Comparison of ENCODE assay signal across 13 cellular contexts in the genomic region with DNA sequence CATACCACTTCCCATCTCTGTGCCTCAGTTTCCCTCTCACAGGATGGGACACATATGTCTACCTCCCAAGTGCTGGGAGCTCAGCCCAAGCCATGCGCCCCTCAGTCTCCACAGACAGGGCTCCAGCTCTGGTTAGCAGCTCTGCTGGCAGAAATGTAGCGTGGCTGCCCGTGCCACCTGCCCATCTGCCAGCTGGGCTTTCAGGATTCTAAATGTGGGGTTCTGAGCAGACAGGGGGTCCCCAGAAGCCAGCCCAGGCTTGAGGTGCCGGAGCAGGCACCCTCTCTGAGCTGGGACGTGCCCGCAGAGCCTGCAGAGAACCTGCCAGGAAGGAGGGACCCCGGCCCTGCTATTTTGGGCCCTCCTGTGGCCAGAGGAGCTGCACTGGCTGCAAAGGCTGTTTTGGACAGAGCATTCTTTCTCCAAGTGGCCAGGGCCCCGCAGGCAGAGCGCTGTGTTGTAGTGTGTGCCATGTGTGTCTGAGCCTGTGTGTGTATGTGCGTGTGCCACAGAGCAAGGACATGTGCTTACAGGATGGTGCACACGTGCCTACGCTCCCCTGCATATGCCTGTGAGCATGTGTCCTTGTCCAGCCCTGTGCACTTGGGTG. TPM values are rescaled to one million over a fixed set of nuclear protein-coding genes. Genes with fewer than 3 reads are reported as not detected.
A peak's percentile ranks its signal among the peaks of the same experiment; 100 is the strongest.
DNase-seq lines count a peak whose midpoint lies in the region; ATAC-seq, FAIRE-seq and TF ChIP-seq lines count a peak whose summit lies in the region.
"Had no signal": no experiment of that assay in that cellular context is flagged by ENCODE, and none has a peak within 500 bp of the region (broad histone marks: within the 10 kb centered on the region; RNA-seq: fewer than 3 reads in every experiment).

No MANE protein-coding gene starts in this region.

- in situ Hi-C loops in HepG2 (cut with HindIII; ENCODE audit: extremely low pct_ligation_motif_present, low pct_unique_long_range_greater_than_20kb) = no loop called here

- POLR2A ChIA-PET in HepG2 (lab: Yijun Ruan, JAX) = no interaction called here

- peak overlapping the region; percentile 31 for H3K27ac Mint-ChIP-seq in stimulated activated naive CD8-positive, alpha-beta T cell treated with anti-CD3 and anti-CD28 coated beads, Interleukin-15, Interleukin-2, amounts not matched to agents 100 ng/mL and 50 ng/mL, for 24 hours

- no peaks in the 10 kb centered on the region for H3K36me3 ChIP-seq in HepG2 (replicated peaks in 1 of 2; ENCODE audit: control insufficient read depth in 1 of 2, insufficient read depth in 2 of 2, low read length in 2 of 2)

- DNase-seq in activated T-cell treated with anti-CD3 and anti-CD28 coated beads, Interleukin-2, amount 50 U/mL, for 4 hours = peak; percentile 2
- no peak for DNase-seq in activated T-cell treated with anti-CD3 and anti-CD28 coated beads, Interleukin-2, amount 50 U/mL, for 1 hour
- peak; percentile 3 for DNase-seq in activated naive CD4-positive, alpha-beta T cell treated with anti-CD3 and anti-CD28 coated beads, Interleukin-2, amount 50 U/mL, for 16 hours
- DNase-seq in HepG2 (ENCODE audit: low spot score) (no peak), SW480 (ENCODE audit: low spot score) (no peak), germinal center (ENCODE audit: low spot score) (no peak), NCI-H2227 treated with DMSO at 0.1 percent for 48 hours (lab: John Stamatoyannopoulos, UW) (no peak)
- DNase-seq: DND-41, HCEC 1CT, NCI-H187 had no signal

- H3K36me3 Mint-ChIP-seq in activated T-cell treated with anti-CD3 and anti-CD28 coated beads, Interleukin-2, amount 50 U/mL, for 4 hours (ENCODE audit: insufficient read depth) = peaks cover 9% of the 10 kb centered on the region
- H3K36me3 Mint-ChIP-seq in stimulated activated naive CD8-positive, alpha-beta T cell treated with anti-CD3 and anti-CD28 coated beads, Interleukin-15, Interleukin-2, amounts not matched to agents 100 ng/mL and 50 ng/mL, for 24 hours (ENCODE audit: low read depth) = peaks cover 20% of the 10 kb centered on the region

- WGBS in HepG2 (ENCODE audit: low lambda C conversion rate) = 0% methylated on average over 3 of the region's 12 CpGs

- BruUV-seq in HepG2 (replicated peaks; lab: Mats Ljungman, UMichigan) = no TSS peak

- H3K27me3 Mint-ChIP-seq in activated T-cell treated with anti-CD3 and anti-CD28 coated beads, Interleukin-2, amount 50 U/mL, for 4 hours (ENCODE audit: low read depth) = no peaks in the 10 kb centered on the region
- H3K27me3 Mint-ChIP-seq in stimulated activated naive CD8-positive, alpha-beta T cell treated with anti-CD3 and anti-CD28 coated beads, Interleukin-15, Interleukin-2, amounts not matched to agents 100 ng/mL and 50 ng/mL, for 24 hours = no peaks in the 10 kb centered on the region

- TF ChIP-seq CTCF in HepG2 (CRISPR knock-in tag; IDR thresholded peaks at IDR 0.05) = no peak

- FAIRE-seq in HepG2 (lab: Jason Lieb, UNC) = no peak
- FAIRE-seq: K562 had no signal

- H2AFZ ChIP-seq in HepG2 (ENCODE audit: low read length) = no peak overlapping the region

- TF ChIP-seq EP300 in HepG2 (IDR thresholded peaks at IDR 0.05; ENCODE audit: low read depth in 2 of 2, low read length in 2 of 2) (no peak), HepG2 (CRISPR knock-in tag; IDR thresholded peaks at IDR 0.05; ENCODE audit: borderline replicate concordance) (no peak)

- peaks cover 7 to 35% of the 10 kb centered on the region in 2 experiments; a peak in 4 of 5 replicates for H3K27me3 ChIP-seq in HepG2 (ENCODE audit: control insufficient read depth in 1 of 2, insufficient read depth in 2 of 2, low read length in 2 of 2)

- H3K9me3 ChIP-seq in HepG2 (ENCODE audit: low read length) = no peaks in the 10 kb centered on the region

- no peak overlapping the region for H3K4me3 Mint-ChIP-seq in activated T-cell treated with anti-CD3 and anti-CD28 coated beads, Interleukin-2, amount 50 U/mL, for 4 hours
- H3K4me3 Mint-ChIP-seq in stimulated activated naive CD8-positive, alpha-beta T cell treated with anti-CD3 and anti-CD28 coated beads, Interleukin-15, Interleukin-2, amounts not matched to agents 100 ng/mL and 50 ng/mL, for 24 hours = no peak overlapping the region

- no peaks in the 10 kb centered on the region for H3K79me2 ChIP-seq in HepG2 (ENCODE audit: insufficient read depth, low read length)

- H3K4me1 ChIP-seq in HepG2 (ENCODE audit: insufficient read depth, low read length) = peaks cover 27% of the 10 kb centered on the region

- CTCF ChIA-PET in HepG2 (lab: Yijun Ruan, JAX; ENCODE audit: low intra/inter-chr PET ratio, low total read pairs) = no interaction called here

- H3K27ac ChIP-seq in HepG2 (ENCODE audit: extremely low read length, insufficient read depth, low read length) = no peak overlapping the region
- H3K27ac ChIP-seq: skin epidermis had no signal

- TF ChIP-seq POLR2A in HepG2 (IDR thresholded peaks at IDR 0.05; ENCODE audit: insufficient read depth in 1 of 2, low read depth in 2 of 2, low read length in 2 of 2) = no peak

- no peak for TF ChIP-seq RAD21 in HepG2 (CRISPR knock-in tag; IDR thresholded peaks at IDR 0.05)

- H3K4me2 ChIP-seq in HepG2 (ENCODE audit: low read depth, low read length) = no peak overlapping the region

- no peak for ATAC-seq in activated T-cell treated with anti-CD3 and anti-CD28 coated beads, Interleukin-2, amount 50 U/mL, for 4 hours
- ATAC-seq in HepG2 = no peak
- ATAC-seq: K562 had no signal

- no peaks in the 10 kb centered on the region for H3K9me3 Mint-ChIP-seq in activated T-cell treated with anti-CD3 and anti-CD28 coated beads, Interleukin-2, amount 50 U/mL, for 4 hours
- no peaks in the 10 kb centered on the region for H3K9me3 Mint-ChIP-seq in stimulated activated naive CD8-positive, alpha-beta T cell treated with anti-CD3 and anti-CD28 coated beads, Interleukin-15, Interleukin-2, amounts not matched to agents 100 ng/mL and 50 ng/mL, for 24 hours

- H3K4me3 ChIP-seq in HepG2 (replicated peaks in 1 of 3; ENCODE audit: insufficient read depth in 1 of 3, low read depth in 2 of 3, low read length in 3 of 3) = no peak overlapping the region
- H3K4me3 ChIP-seq: K562, skin epidermis had no signal

- H3K9ac ChIP-seq in HepG2 (ENCODE audit: insufficient read depth, low read depth, low read length) = no peak overlapping the region

- no peaks in the 10 kb centered on the region for H4K20me1 ChIP-seq in HepG2 (ENCODE audit: insufficient read depth, low read length)

- H3K4me1 Mint-ChIP-seq in activated T-cell treated with anti-CD3 and anti-CD28 coated beads, Interleukin-2, amount 50 U/mL, for 4 hours (ENCODE audit: low read depth) = peaks cover 27% of the 10 kb centered on the region
- H3K4me1 Mint-ChIP-seq in stimulated activated naive CD8-positive, alpha-beta T cell treated with anti-CD3 and anti-CD28 coated beads, Interleukin-15, Interleukin-2, amounts not matched to agents 100 ng/mL and 50 ng/mL, for 24 hours (ENCODE audit: low read depth) = peaks cover 32% of the 10 kb centered on the region

- intact Hi-C loops in HepG2 (cut with micrococcal nuclease; ENCODE audit: unreplicated experiment) = no loop called here

RNA-seq across cellular contexts. Expression of gene PSTPIP1, which starts 31.7 kb away (rescaled TPM):
- total RNA-seq in activated T-cell treated with anti-CD3 and anti-CD28 coated beads, Interleukin-2, amount 50 U/mL, for 4 hours = 100 to 1,000 TPM in 1 of 3 donors, 10 to 100 TPM in 2; 85.4 to 130 (median 92.1) TPM
- 8.7 and 9.2 TPM in 2 replicates for total RNA-seq in HepG2 (2016; rRNA removed; fragmentation: Illumina TruSeq; extraction: Trizol)
- 5.7 and 10.5 TPM in 2 replicates for total RNA-seq in HepG2 (2016; cell fraction: cytosol; rRNA removed; fragmentation: Illumina TruSeq; extraction: Trizol; ENCODE audit: low read depth)
- total RNA-seq in HepG2 (2016; cell fraction: insoluble cytoplasmic fraction; rRNA removed; fragmentation: Illumina TruSeq; extraction: Trizol) = 8.0 and 9.9 TPM in 2 replicates
- total RNA-seq in HepG2 (2016; cell fraction: membrane; rRNA removed; fragmentation: Illumina TruSeq; extraction: Trizol) = 9.1 and 10.1 TPM in 2 replicates
- total RNA-seq in HepG2 (2016; cell fraction: nucleus; rRNA removed; fragmentation: Illumina TruSeq; extraction: Trizol) = 2.9 and 4.0 TPM in 2 replicates
- 4.4 TPM in 2 replicates for polyA plus RNA-seq in HepG2 (2011; rRNA removed)
- 3.9 and 5.6 TPM in 2 replicates for polyA plus RNA-seq in HepG2 (2011; cell fraction: cytosol; rRNA removed)
- polyA plus RNA-seq in HepG2 (2011; cell fraction: nucleus; rRNA removed) = 4.4 and 6.8 TPM in 2 replicates
- polyA plus RNA-seq in HepG2 (2012) = 3.9 and 7.4 TPM in 2 replicates
- polyA plus RNA-seq in HepG2 (2016; cell fraction: cytosol; fragmentation: Illumina TruSeq; extraction: Trizol; ENCODE audit: low read depth) = 7.4 and 12.4 TPM in 2 replicates
- polyA plus RNA-seq in HepG2 (2016; cell fraction: insoluble cytoplasmic fraction; fragmentation: Illumina TruSeq; extraction: Trizol; ENCODE audit: low read depth) = 7.8 and 11.1 TPM in 2 replicates
- polyA plus RNA-seq in HepG2 (2016; cell fraction: membrane; fragmentation: Illumina TruSeq; extraction: Trizol; ENCODE audit: low read depth) = 9.1 and 13.5 TPM in 2 replicates
- 6.9 and 7.5 TPM in 2 replicates for polyA plus RNA-seq in HepG2 (2016; cell fraction: nucleus; fragmentation: Illumina TruSeq; extraction: Trizol; ENCODE audit: insufficient read depth, low read depth)
- polyA minus RNA-seq in HepG2 (2011; rRNA and poly(A)+ RNA removed; ENCODE audit: low replicate concordance) = 2.2 TPM in 1 of 2 replicates, not detected in the other
- 3.2 TPM in 1 of 2 replicates, not detected in the other for polyA minus RNA-seq in HepG2 (2011; cell fraction: cytosol; rRNA and poly(A)+ RNA removed)
- polyA minus RNA-seq in HepG2 (2011; cell fraction: nucleus; rRNA and poly(A)+ RNA removed) = 1.8 and 2.4 TPM in 2 replicates
- total RNA-seq: K562 had no signal
- polyA plus RNA-seq: K562 had no signal

RNA-seq across cellular contexts. Expression of gene TSPAN3, which starts 44.3 kb away (rescaled TPM):
- total RNA-seq in activated T-cell treated with anti-CD3 and anti-CD28 coated beads, Interleukin-2, amount 50 U/mL, for 4 hours = 10 to 100 TPM; 38.6 to 53.1 (median 42.8) TPM
- total RNA-seq in HepG2 (2016; rRNA removed; fragmentation: Illumina TruSeq; extraction: Trizol) = 102 and 170 TPM in 2 replicates
- 51.2 and 62.4 TPM in 2 replicates for total RNA-seq in HepG2 (2016; cell fraction: cytosol; rRNA removed; fragmentation: Illumina TruSeq; extraction: Trizol; ENCODE audit: low read depth)
- total RNA-seq in HepG2 (2016; cell fraction: insoluble cytoplasmic fraction; rRNA removed; fragmentation: Illumina TruSeq; extraction: Trizol) = 108 and 171 TPM in 2 replicates
- 109 and 138 TPM in 2 replicates for total RNA-seq in HepG2 (2016; cell fraction: membrane; rRNA removed; fragmentation: Illumina TruSeq; extraction: Trizol)
- 128 and 152 TPM in 2 replicates for total RNA-seq in HepG2 (2016; cell fraction: nucleus; rRNA removed; fragmentation: Illumina TruSeq; extraction: Trizol)
- 155 and 167 TPM in 2 replicates for polyA plus RNA-seq in HepG2 (2011; rRNA removed)
- 231 and 297 TPM in 2 replicates for polyA plus RNA-seq in HepG2 (2011; cell fraction: cytosol; rRNA removed)
- polyA plus RNA-seq in HepG2 (2011; cell fraction: nucleus; rRNA removed) = 56.3 and 77.8 TPM in 2 replicates
- polyA plus RNA-seq in HepG2 (2012) = 134 and 159 TPM in 2 replicates
- 52.0 and 77.5 TPM in 2 replicates for polyA plus RNA-seq in HepG2 (2016; cell fraction: cytosol; fragmentation: Illumina TruSeq; extraction: Trizol; ENCODE audit: low read depth)
- 105 and 130 TPM in 2 replicates for polyA plus RNA-seq in HepG2 (2016; cell fraction: insoluble cytoplasmic fraction; fragmentation: Illumina TruSeq; extraction: Trizol; ENCODE audit: low read depth)
- polyA plus RNA-seq in HepG2 (2016; cell fraction: membrane; fragmentation: Illumina TruSeq; extraction: Trizol; ENCODE audit: low read depth) = 93.2 and 115 TPM in 2 replicates
- 217 and 229 TPM in 2 replicates for polyA plus RNA-seq in HepG2 (2016; cell fraction: nucleus; fragmentation: Illumina TruSeq; extraction: Trizol; ENCODE audit: insufficient read depth, low read depth)
- polyA minus RNA-seq in HepG2 (2011; rRNA and poly(A)+ RNA removed; ENCODE audit: low replicate concordance) = 238 and 277 TPM in 2 replicates
- 83.9 and 119 TPM in 2 replicates for polyA minus RNA-seq in HepG2 (2011; cell fraction: cytosol; rRNA and poly(A)+ RNA removed)
- polyA minus RNA-seq in HepG2 (2011; cell fraction: nucleus; rRNA and poly(A)+ RNA removed) = 38.1 and 56.6 TPM in 2 replicates

Comparison
In these comparisons a context has a peak if more than half of its experiments do, and no peak if none do; other contexts are left out.
1. DNase-seq: peak in activated T-cell treated with anti-CD3 and anti-CD28 coated beads, Interleukin-2, amount 50 U/mL, for 4 hours (single experiment) and activated naive CD4-positive, alpha-beta T cell treated with anti-CD3 and anti-CD28 coated beads, Interleukin-2, amount 50 U/mL, for 16 hours (single experiment); none in activated T-cell treated with anti-CD3 and anti-CD28 coated beads, Interleukin-2, amount 50 U/mL, for 1 hour (single experiment), HepG2 (single experiment), SW480 (single experiment), germinal center (single experiment) and NCI-H2227 treated with DMSO at 0.1 percent for 48 hours (single experiment).